27 cellular contexts compared by ENCODE assay signal in the genomic region with DNA sequence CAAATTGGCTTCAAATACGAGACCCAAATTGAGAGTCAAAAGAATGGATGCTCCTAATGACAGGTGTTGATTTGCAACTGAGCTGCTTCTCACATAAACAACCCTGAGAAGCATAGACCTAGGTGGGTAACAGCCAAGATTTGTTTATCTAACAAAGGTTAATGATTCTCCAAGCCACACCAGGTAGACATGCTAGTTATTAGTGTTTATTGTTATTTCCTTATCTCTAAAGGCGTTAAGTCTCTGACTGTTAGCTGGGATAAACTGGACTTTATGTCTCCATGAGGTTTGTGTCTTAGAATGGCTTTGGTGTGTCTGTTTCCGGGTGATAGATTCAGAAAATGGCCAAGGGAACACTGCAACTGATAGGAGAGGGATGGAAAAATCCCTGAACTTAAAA. TPM values are rescaled to one million over a fixed set of nuclear protein-coding genes. Genes with fewer than 3 reads are reported as not detected.
DNase-seq lines count a peak whose midpoint lies in the region; ATAC-seq and TF ChIP-seq lines count a peak whose summit lies in the region.
"Had no signal": no experiment of that assay in that cellular context is flagged by ENCODE, and none has a peak within 500 bp of the region (broad histone marks: within the 10 kb centered on the region; RNA-seq: fewer than 3 reads in every experiment).

No MANE protein-coding gene starts in this region.

- no peaks in the 10 kb centered on the region for H3K9me3 ChIP-seq in endodermal cell (ENCODE audit: control insufficient read depth, low read length)
- no peaks in the 10 kb centered on the region for H3K9me3 ChIP-seq in upper lobe of left lung
- H3K9me3 ChIP-seq: Peyer's patch, right atrium auricular region, spleen had no signal

- peak; percentile 14 for DNase-seq in NCI-H2029 treated with DMSO at 0.1 percent for 48 hours (lab: John Stamatoyannopoulos, UW)
- no peak for DNase-seq in NCI-H2029 (lab: John Stamatoyannopoulos, UW)
- no peak for DNase-seq in endodermal cell
- no peak for DNase-seq in upper lobe of left lung
- no peak for DNase-seq in NCI-H1694 (lab: John Stamatoyannopoulos, UW)
- no peak for DNase-seq in coronary artery (ENCODE audit: low spot score)
- DNase-seq: activated CD4-positive, alpha-beta T cell treated with anti-CD3 and anti-CD28 coated beads for 48 hours; activated gamma-delta T cell; activated T-cell treated with anti-CD3 and anti-CD28 coated beads, Interleukin-2, amount 50 U/mL, for 1 hour; central memory CD4-positive, alpha-beta T cell; dermis blood vessel endothelial cell; GOT3; natural killer cell; NCI-H1105; NCI-H1930; Peyer's patch; SHP77 treated with DMSO at 0.1 percent for 48 hours; spleen; stimulated activated CD4-positive, alpha-beta T cell treated with anti-CD3 and anti-CD28 coated beads, Interleukin-2, amount 100 ng/mL, for 48 hours; WERI-Rb-1 had no signal

- H3K36me3 ChIP-seq in endodermal cell (ENCODE audit: control insufficient read depth, insufficient read depth, low read length) (no peaks in the 10 kb centered on the region), upper lobe of left lung (no peaks in the 10 kb centered on the region)
- H3K36me3 ChIP-seq: Peyer's patch, right atrium auricular region, spleen, WERI-Rb-1 had no signal

- TF ChIP-seq CTCF in endodermal cell (conservative IDR thresholded peaks at IDR 0.05) (no peak), nephron (IDR thresholded peaks at IDR 0.05; ENCODE audit: unreplicated experiment in 3 of 3) (no peak), upper lobe of left lung (IDR thresholded peaks at IDR 0.05) (no peak), coronary artery (IDR thresholded peaks at IDR 0.05) (no peak)

- peaks cover 16% of the 10 kb centered on the region for H3K4me1 ChIP-seq in endodermal cell (ENCODE audit: control insufficient read depth, insufficient read depth, low read length)
- H3K4me1 ChIP-seq in upper lobe of left lung, result peaks cover 13 to 62% (median 39%) of the 10 kb centered on the region in 4 donors

- no peak for TF ChIP-seq EP300 in upper lobe of left lung (IDR thresholded peaks at IDR 0.05)

- H3K27me3 ChIP-seq in endodermal cell (ENCODE audit: control insufficient read depth, insufficient read depth, low read length, poor library complexity, severe bottlenecking) (no peaks in the 10 kb centered on the region), upper lobe of left lung (no peaks in the 10 kb centered on the region)
- H3K27me3 ChIP-seq: Peyer's patch, right atrium auricular region, spleen had no signal

- ATAC-seq in upper lobe of left lung (ENCODE audit: low FRiP score in 2 of 2) (no peak), GM18517 (IDR thresholded peaks at IDR 0.05; ENCODE audit: unreplicated experiment) (no peak)
- ATAC-seq: natural killer cell had no signal

- H3K27ac Mint-ChIP-seq in endodermal cell (peak overlapping the region; percentile 77), nephron (peak overlapping the region; percentile 22 to 97 (median 82))
- H3K27ac Mint-ChIP-seq: CD14-positive monocyte; mesothelial cell of epicardium; natural killer cell; T-helper 2 cell treated with Interferon-gamma antibody and Interleukin-4, amounts not matched to agents 5 μg/mL and 100 μg/mL, for 36 hours had no signal

- no peak for TF ChIP-seq POLR2A in upper lobe of left lung (IDR thresholded peaks at IDR 0.05)

- H3K4me3 ChIP-seq in endodermal cell (ENCODE audit: low read length) (no peak overlapping the region), upper lobe of left lung (no peak overlapping the region), coronary artery (no peak overlapping the region)
- H3K4me3 ChIP-seq: Peyer's patch, right atrium auricular region, spleen had no signal

- WGBS in endodermal cell (ENCODE audit: insufficient coverage in 1 of 2, insufficient read length in 1 of 2), 2 experiments, result 68 to 90% methylated on average over 2 to 3 of the region's 3 CpGs
- WGBS in upper lobe of left lung, 2 donors, result 58 to 69% methylated on average over 3 of the region's 3 CpGs

- H3K4me3 Mint-ChIP-seq in endodermal cell, result no peak overlapping the region
- no peak overlapping the region for H3K4me3 Mint-ChIP-seq in nephron
- H3K4me3 Mint-ChIP-seq: CD14-positive monocyte; mesothelial cell of epicardium; natural killer cell; T-helper 2 cell treated with Interferon-gamma antibody and Interleukin-4, amounts not matched to agents 5 μg/mL and 100 μg/mL, for 36 hours had no signal

- H3K9ac ChIP-seq in endodermal cell (ENCODE audit: extremely low read depth, low read length, poor library complexity, severe bottlenecking), result no peak overlapping the region

- H3K27ac ChIP-seq in endodermal cell (ENCODE audit: low read depth, low read length) (no peak overlapping the region), upper lobe of left lung (peak overlapping the region in 3 of 4 donors; percentile 42 to 65 (median 49)), coronary artery (no peak overlapping the region)
- H3K27ac ChIP-seq: 22Rv1, WERI-Rb-1 had no signal

- H3K36me3 Mint-ChIP-seq in endodermal cell (ENCODE audit: low read depth), result no peaks in the 10 kb centered on the region
- no peaks in the 10 kb centered on the region for H3K36me3 Mint-ChIP-seq in nephron (ENCODE audit: low read depth)
- H3K36me3 Mint-ChIP-seq: CD14-positive monocyte, mesothelial cell of epicardium, natural killer cell had no signal

- H3K27me3 Mint-ChIP-seq in endodermal cell (ENCODE audit: insufficient read depth) (no peaks in the 10 kb centered on the region), nephron (ENCODE audit: low read depth) (peaks cover 6% of the 10 kb centered on the region)

- peaks cover 47% of the 10 kb centered on the region for H3K4me1 Mint-ChIP-seq in endodermal cell
- H3K4me1 Mint-ChIP-seq in nephron, result peaks cover 43% of the 10 kb centered on the region

- H3K9me3 Mint-ChIP-seq in endodermal cell, result no peaks in the 10 kb centered on the region
- no peaks in the 10 kb centered on the region for H3K9me3 Mint-ChIP-seq in nephron
- H3K9me3 Mint-ChIP-seq: mesothelial cell of epicardium; natural killer cell; T-helper 2 cell treated with Interferon-gamma antibody and Interleukin-4, amounts not matched to agents 5 μg/mL and 100 μg/mL, for 36 hours had no signal

RNA-seq across cellular contexts. Expression of gene CLINT1, which starts 55.4 kb away (rescaled TPM):
- 10 to 100 TPM; 91.6 to 92.7 TPM for total RNA-seq in endodermal cell
- 66.8 TPM for polyA plus RNA-seq in endodermal cell (2013, experiment 1 of 2)
- polyA plus RNA-seq in endodermal cell (2013, experiment 2 of 2), result 56.7 TPM
- 100 to 1,000 TPM in 4 of 6 donors, 10 to 100 TPM in 2; 66.2 to 211 (median 123) TPM for total RNA-seq in upper lobe of left lung

Comparison
In these comparisons a context has a peak if more than half of its experiments do, and no peak if none do; other contexts are left out.
1. H3K27ac ChIP-seq: peak in upper lobe of left lung (3 of 4); none in endodermal cell (single experiment) and coronary artery (0 of 2).